1 cellular context compared by ENCODE assay signal in the genomic region with DNA sequence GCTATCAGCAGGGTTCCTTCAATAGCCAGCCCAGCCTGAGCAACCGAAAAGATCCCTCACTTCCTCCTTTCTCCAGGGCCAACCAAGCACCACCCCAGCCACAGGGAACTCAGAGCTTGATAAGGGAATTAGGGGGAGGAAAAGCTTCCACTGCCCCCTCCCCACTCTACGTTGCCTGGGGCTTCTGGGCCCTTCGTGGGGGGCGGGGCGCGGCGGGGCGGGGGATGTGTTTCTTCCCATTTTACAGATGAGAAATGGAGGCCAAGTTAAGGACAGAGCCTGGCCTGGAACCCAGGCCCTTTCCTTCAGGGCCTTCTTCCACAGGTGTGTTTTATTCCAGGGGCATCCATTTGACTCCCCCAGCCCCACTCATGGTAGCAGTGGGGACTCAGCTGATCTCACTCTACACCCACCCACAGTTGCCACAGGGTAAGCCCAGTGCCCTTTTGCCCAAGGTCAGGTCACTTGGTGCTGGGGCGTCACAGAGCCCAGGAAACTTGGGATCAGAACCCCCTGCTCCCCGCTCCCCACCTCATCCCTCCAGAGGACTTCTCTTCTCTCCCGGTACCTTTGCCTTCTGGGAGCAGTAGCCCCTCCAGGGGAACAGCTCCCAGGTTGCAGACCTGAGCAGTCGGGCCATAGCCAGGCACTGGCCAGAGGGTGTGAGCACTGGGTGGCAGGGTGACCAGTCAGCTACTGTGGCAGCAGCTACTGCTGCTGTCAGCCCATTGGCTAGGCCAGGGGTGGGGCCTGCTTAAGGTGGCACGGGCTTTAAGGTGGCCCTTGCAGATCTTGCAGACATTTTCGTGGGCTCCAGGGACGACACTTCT.
TF ChIP-seq lines count a peak whose summit lies in the region.

LDHD (minus strand) TSS at position 700 of the 830 bp plus-strand sequence; CDS start at position 640, 60 bp downstream.

TF ChIP-seq in HepG2, 621 proteins besides CTCF, POLR2A, EP300 and RAD21 (continued from another document and continues in another):
- TF ChIP-seq, protein P1, sequence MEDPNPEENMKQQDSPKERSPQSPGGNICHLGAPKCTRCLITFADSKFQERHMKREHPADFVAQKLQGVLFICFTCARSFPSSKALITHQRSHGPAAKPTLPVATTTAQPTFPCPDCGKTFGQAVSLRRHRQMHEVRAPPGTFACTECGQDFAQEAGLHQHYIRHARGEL (CRISPR knock-in tag; IDR thresholded peaks at IDR 0.05) = no peak
- TF ChIP-seq MLLT10 (CRISPR knock-in tag; IDR thresholded peaks at IDR 0.05) (no peak), PCBP2 (optimal IDR thresholded peaks at IDR 0.05; ENCODE audit: low read depth, low read length, poor library complexity, severe bottlenecking) (no peak), ZNF234 (CRISPR knock-in tag; conservative IDR thresholded peaks at IDR 0.05) (no peak), ZNF776 (CRISPR knock-in tag; IDR thresholded peaks at IDR 0.05) (no peak), CHD4 (IDR thresholded peaks at IDR 0.05; ENCODE audit: borderline replicate concordance, low read length) (peak; percentile 47; the same call in 1 of the 2 replicates), PAWR (CRISPR knock-in tag; IDR thresholded peaks at IDR 0.05; ENCODE audit: borderline replicate concordance) (no peak), ZBTB33 (CRISPR knock-in tag; IDR thresholded peaks at IDR 0.05) (peak; percentile 55; the same call in 1 of the 2 replicates), MAF1 (CRISPR knock-in tag; IDR thresholded peaks at IDR 0.05; ENCODE audit: borderline replicate concordance) (no peak), TAF15 (IDR thresholded peaks at IDR 0.05; ENCODE audit: low read depth, low read length, poor library complexity, severe bottlenecking) (no peak), SNRNP70 (IDR thresholded peaks at IDR 0.05; ENCODE audit: low read depth, low read length) (no peak), SMAD1 (CRISPR knock-in tag; IDR thresholded peaks at IDR 0.05; ENCODE audit: borderline replicate concordance, low read depth) (no peak), SP1 (IDR thresholded peaks at IDR 0.05) (no peak), SP1 (CRISPR knock-in tag; IDR thresholded peaks at IDR 0.05) (peak; percentile 68), TBL1XR1 (IDR thresholded peaks at IDR 0.05; ENCODE audit: borderline replicate concordance, low read length, partially characterized antibody) (no peak), ZNF678 (CRISPR knock-in tag; IDR thresholded peaks at IDR 0.05) (no peak), NFE2 (CRISPR knock-in tag; IDR thresholded peaks at IDR 0.05) (no peak), GATA4 (IDR thresholded peaks at IDR 0.05; ENCODE audit: borderline replicate concordance, low read depth) (no peak; the same call in 1 of the 2 replicates), ZSCAN9 (CRISPR knock-in tag; IDR thresholded peaks at IDR 0.05; ENCODE audit: borderline replicate concordance) (peak; percentile 54; the same call in 1 of the 2 replicates), ZNF558 (CRISPR knock-in tag; IDR thresholded peaks at IDR 0.05; ENCODE audit: borderline replicate concordance) (no peak), SMAD9 (CRISPR knock-in tag; IDR thresholded peaks at IDR 0.05) (peak; percentile 76; the same call in 1 of the 2 replicates), ZNF350 (CRISPR knock-in tag; IDR thresholded peaks at IDR 0.05; ENCODE audit: borderline replicate concordance, low read depth) (peak; percentile 84; the same call in 1 of the 2 replicates), MTF2 (CRISPR knock-in tag; IDR thresholded peaks at IDR 0.05; ENCODE audit: borderline replicate concordance) (no peak), ONECUT2 (CRISPR knock-in tag; IDR thresholded peaks at IDR 0.05) (no peak), HDAC6 (IDR thresholded peaks at IDR 0.05; ENCODE audit: low read depth, low read length) (no peak), ZNF841 (CRISPR knock-in tag; IDR thresholded peaks at IDR 0.05; ENCODE audit: borderline replicate concordance) (no peak), HNRNPLL (IDR thresholded peaks at IDR 0.05; ENCODE audit: low read depth, low read length, poor library complexity, severe bottlenecking) (no peak), ZNF503 (CRISPR knock-in tag; IDR thresholded peaks at IDR 0.05) (no peak), ZNF567 (CRISPR knock-in tag; IDR thresholded peaks at IDR 0.05; ENCODE audit: borderline replicate concordance) (no peak), HIC2 (CRISPR knock-in tag; IDR thresholded peaks at IDR 0.05; ENCODE audit: low read depth) (peak; percentile 78), ZNF33B (CRISPR knock-in tag; IDR thresholded peaks at IDR 0.05) (peak; percentile 65; the same call in 1 of the 2 replicates), SIX4 (CRISPR knock-in tag; IDR thresholded peaks at IDR 0.05) (no peak; the same call in 1 of the 2 replicates), ARID5B (CRISPR knock-in tag; IDR thresholded peaks at IDR 0.05) (peak; percentile 63), ZNF331 (CRISPR knock-in tag; IDR thresholded peaks at IDR 0.05) (peak; percentile 89), BRF2 (CRISPR knock-in tag; IDR thresholded peaks at IDR 0.05) (no peak), HOXA5 (CRISPR knock-in tag; IDR thresholded peaks at IDR 0.05) (no peak), NPAS2 (CRISPR knock-in tag; IDR thresholded peaks at IDR 0.05; ENCODE audit: borderline replicate concordance) (no peak)
- TF ChIP-seq, protein P2, sequence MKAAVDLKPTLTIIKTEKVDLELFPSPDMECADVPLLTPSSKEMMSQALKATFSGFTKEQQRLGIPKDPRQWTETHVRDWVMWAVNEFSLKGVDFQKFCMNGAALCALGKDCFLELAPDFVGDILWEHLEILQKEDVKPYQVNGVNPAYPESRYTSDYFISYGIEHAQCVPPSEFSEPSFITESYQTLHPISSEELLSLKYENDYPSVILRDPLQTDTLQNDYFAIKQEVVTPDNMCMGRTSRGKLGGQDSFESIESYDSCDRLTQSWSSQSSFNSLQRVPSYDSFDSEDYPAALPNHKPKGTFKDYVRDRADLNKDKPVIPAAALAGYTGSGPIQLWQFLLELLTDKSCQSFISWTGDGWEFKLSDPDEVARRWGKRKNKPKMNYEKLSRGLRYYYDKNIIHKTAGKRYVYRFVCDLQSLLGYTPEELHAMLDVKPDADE (CRISPR knock-in tag; IDR thresholded peaks at IDR 0.05) = no peak
- TF ChIP-seq, protein P3, sequence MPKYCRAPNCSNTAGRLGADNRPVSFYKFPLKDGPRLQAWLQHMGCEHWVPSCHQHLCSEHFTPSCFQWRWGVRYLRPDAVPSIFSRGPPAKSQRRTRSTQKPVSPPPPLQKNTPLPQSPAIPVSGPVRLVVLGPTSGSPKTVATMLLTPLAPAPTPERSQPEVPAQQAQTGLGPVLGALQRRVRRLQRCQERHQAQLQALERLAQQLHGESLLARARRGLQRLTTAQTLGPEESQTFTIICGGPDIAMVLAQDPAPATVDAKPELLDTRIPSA (CRISPR knock-in tag; IDR thresholded peaks at IDR 0.05; ENCODE audit: borderline replicate concordance) = no peak
- TF ChIP-seq, protein P4, sequence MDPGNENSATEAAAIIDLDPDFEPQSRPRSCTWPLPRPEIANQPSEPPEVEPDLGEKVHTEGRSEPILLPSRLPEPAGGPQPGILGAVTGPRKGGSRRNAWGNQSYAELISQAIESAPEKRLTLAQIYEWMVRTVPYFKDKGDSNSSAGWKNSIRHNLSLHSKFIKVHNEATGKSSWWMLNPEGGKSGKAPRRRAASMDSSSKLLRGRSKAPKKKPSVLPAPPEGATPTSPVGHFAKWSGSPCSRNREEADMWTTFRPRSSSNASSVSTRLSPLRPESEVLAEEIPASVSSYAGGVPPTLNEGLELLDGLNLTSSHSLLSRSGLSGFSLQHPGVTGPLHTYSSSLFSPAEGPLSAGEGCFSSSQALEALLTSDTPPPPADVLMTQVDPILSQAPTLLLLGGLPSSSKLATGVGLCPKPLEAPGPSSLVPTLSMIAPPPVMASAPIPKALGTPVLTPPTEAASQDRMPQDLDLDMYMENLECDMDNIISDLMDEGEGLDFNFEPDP (CRISPR knock-in tag; conservative IDR thresholded peaks at IDR 0.05) = no peak
- TF ChIP-seq, protein P5, sequence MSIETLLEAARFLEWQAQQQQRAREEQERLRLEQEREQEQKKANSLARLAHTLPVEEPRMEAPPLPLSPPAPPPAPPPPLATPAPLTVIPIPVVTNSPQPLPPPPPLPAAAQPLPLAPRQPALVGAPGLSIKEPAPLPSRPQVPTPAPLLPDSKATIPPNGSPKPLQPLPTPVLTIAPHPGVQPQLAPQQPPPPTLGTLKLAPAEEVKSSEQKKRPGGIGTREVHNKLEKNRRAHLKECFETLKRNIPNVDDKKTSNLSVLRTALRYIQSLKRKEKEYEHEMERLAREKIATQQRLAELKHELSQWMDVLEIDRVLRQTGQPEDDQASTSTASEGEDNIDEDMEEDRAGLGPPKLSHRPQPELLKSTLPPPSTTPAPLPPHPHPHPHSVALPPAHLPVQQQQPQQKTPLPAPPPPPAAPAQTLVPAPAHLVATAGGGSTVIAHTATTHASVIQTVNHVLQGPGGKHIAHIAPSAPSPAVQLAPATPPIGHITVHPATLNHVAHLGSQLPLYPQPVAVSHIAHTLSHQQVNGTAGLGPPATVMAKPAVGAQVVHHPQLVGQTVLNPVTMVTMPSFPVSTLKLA (IDR thresholded peaks at IDR 0.05) = no peak
- TF ChIP-seq, protein P6, sequence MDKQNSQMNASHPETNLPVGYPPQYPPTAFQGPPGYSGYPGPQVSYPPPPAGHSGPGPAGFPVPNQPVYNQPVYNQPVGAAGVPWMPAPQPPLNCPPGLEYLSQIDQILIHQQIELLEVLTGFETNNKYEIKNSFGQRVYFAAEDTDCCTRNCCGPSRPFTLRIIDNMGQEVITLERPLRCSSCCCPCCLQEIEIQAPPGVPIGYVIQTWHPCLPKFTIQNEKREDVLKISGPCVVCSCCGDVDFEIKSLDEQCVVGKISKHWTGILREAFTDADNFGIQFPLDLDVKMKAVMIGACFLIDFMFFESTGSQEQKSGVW (CRISPR knock-in tag; IDR thresholded peaks at IDR 0.05; ENCODE audit: borderline replicate concordance) = no peak
